ENCODE assay signal across 8 cellular contexts in genomic region chr10:124418726-124419501, GRCh38. TPM values are rescaled to one million over a fixed set of nuclear protein-coding genes. Genes with fewer than 3 reads are reported as not detected.
DNase-seq lines count a peak whose midpoint lies in the region; ATAC-seq and TF ChIP-seq lines count a peak whose summit lies in the region.

Gene OAT (minus strand): TSS chr10:124418923. CDS start chr10:124412171, 6,752 bp downstream.

- H3K36me3 Mint-ChIP-seq in GM23338 (ENCODE audit: low read depth) (no peaks in the 10 kb centered on the region), naive B cell (no peaks in the 10 kb centered on the region)
- H3K36me3 Mint-ChIP-seq in activated T-helper 17 cell treated with anti-CD3 and anti-CD28 coated beads, Interleukin-2, amount 50 U/mL, for 72 hours (ENCODE audit: low read depth), result no peaks in the 10 kb centered on the region
- H3K36me3 Mint-ChIP-seq in stimulated activated effector memory CD8-positive, alpha-beta T cell treated with anti-CD3 and anti-CD28 coated beads, Interleukin-12 subunit alpha, Interleukin-12 subunit beta, amount 100 ng/mL, for 72 hours, result no peaks in the 10 kb centered on the region

- peaks cover 21% of the 10 kb centered on the region for H4K20me1 ChIP-seq in GM23338 (replicated peaks; ENCODE audit: insufficient read depth)

- peaks cover 49% of the 10 kb centered on the region for H3K4me1 ChIP-seq in GM23338 (ENCODE audit: insufficient read depth)
- H3K4me1 ChIP-seq in RWPE2 (ENCODE audit: insufficient read depth, poor library complexity, severe bottlenecking), result peaks cover 6% of the 10 kb centered on the region

- H3K27me3 ChIP-seq in GM23338 (ENCODE audit: insufficient read depth) (0 out of 2 replicates have a peak, but pooled peaks cover 4% of the 10 kb centered on the region), RWPE2 (ENCODE audit: insufficient read depth, poor library complexity, severe bottlenecking) (no peaks in the 10 kb centered on the region)

- H3K4me3 ChIP-seq in GM23338 (peak within 1 kb of the TSS; percentile 78), LNCaP clone FGC (ENCODE audit: low read depth, low read length) (peak within 1 kb of the TSS; percentile 39), RWPE2 (ENCODE audit: severe bottlenecking) (peak within 1 kb of the TSS; percentile 78)

- H3K36me3 ChIP-seq in GM23338 (ENCODE audit: insufficient read depth) (no peaks in the 10 kb centered on the region; the same call in 1 of the 2 replicates), RWPE2 (ENCODE audit: low read depth) (no peaks in the 10 kb centered on the region)

- peaks cover 8% of the 10 kb centered on the region; the same call in 1 of the 2 replicates for H3F3A ChIP-seq in GM23338 (replicated peaks; ENCODE audit: low read depth)

- H3K27ac Mint-ChIP-seq in GM23338 (no peak within 1 kb of the TSS; the same call in 1 of the 2 replicates), naive B cell (peak within 1 kb of the TSS; percentile 67 to 95 (median 90))
- no peak within 1 kb of the TSS for H3K27ac Mint-ChIP-seq in activated T-helper 17 cell treated with anti-CD3 and anti-CD28 coated beads, Interleukin-2, amount 50 U/mL, for 72 hours
- peak within 1 kb of the TSS; percentile 29 for H3K27ac Mint-ChIP-seq in stimulated activated effector memory CD8-positive, alpha-beta T cell treated with anti-CD3 and anti-CD28 coated beads, Interleukin-12 subunit alpha, Interleukin-12 subunit beta, amount 100 ng/mL, for 72 hours

- TF ChIP-seq CTCF in GM23338 (conservative IDR thresholded peaks at IDR 0.05; ENCODE audit: low read depth in 2 of 2) (peak; percentile 14 to 44; a peak in 2 of 4 replicates), LNCaP clone FGC (IDR thresholded peaks at IDR 0.05; ENCODE audit: control insufficient read depth, extremely low read depth, insufficient read depth) (no peak), RWPE2 (IDR thresholded peaks at IDR 0.05; ENCODE audit: poor library complexity, severe bottlenecking) (no peak)

- H3K4me2 ChIP-seq in GM23338, result peak within 1 kb of the TSS; percentile 83

- peaks cover 22% of the 10 kb centered on the region for H3K27me3 Mint-ChIP-seq in GM23338 (ENCODE audit: insufficient read depth, low read depth, poor library complexity)
- H3K27me3 Mint-ChIP-seq in activated T-helper 17 cell treated with anti-CD3 and anti-CD28 coated beads, Interleukin-2, amount 50 U/mL, for 72 hours, result peaks cover 6% of the 10 kb centered on the region
- H3K27me3 Mint-ChIP-seq in naive B cell, result peaks cover 12 to 27% (median 12%) of the 10 kb centered on the region in 3 donors

- H3K9me3 Mint-ChIP-seq in GM23338 (no peaks in the 10 kb centered on the region), naive B cell (no peaks in the 10 kb centered on the region)
- H3K9me3 Mint-ChIP-seq in activated T-helper 17 cell treated with anti-CD3 and anti-CD28 coated beads, Interleukin-2, amount 50 U/mL, for 72 hours, result no peaks in the 10 kb centered on the region
- no peaks in the 10 kb centered on the region for H3K9me3 Mint-ChIP-seq in stimulated activated effector memory CD8-positive, alpha-beta T cell treated with anti-CD3 and anti-CD28 coated beads, Interleukin-12 subunit alpha, Interleukin-12 subunit beta, amount 100 ng/mL, for 72 hours

- H3K4me3 Mint-ChIP-seq in GM23338, result peak within 1 kb of the TSS; percentile 88
- H3K4me3 Mint-ChIP-seq in activated T-helper 17 cell treated with anti-CD3 and anti-CD28 coated beads, Interleukin-2, amount 50 U/mL, for 72 hours, result peak within 1 kb of the TSS; percentile 83
- peak within 1 kb of the TSS; percentile 78 to 95 (median 88) for H3K4me3 Mint-ChIP-seq in naive B cell
- H3K4me3 Mint-ChIP-seq in stimulated activated effector memory CD8-positive, alpha-beta T cell treated with anti-CD3 and anti-CD28 coated beads, Interleukin-12 subunit alpha, Interleukin-12 subunit beta, amount 100 ng/mL, for 72 hours, result peak within 1 kb of the TSS; percentile 68

- no peaks in the 10 kb centered on the region for H3K9me2 ChIP-seq in GM23338 (ENCODE audit: insufficient read depth)

- ATAC-seq in GM23338, result peak; percentile 90
- ATAC-seq in RWPE2 (ENCODE audit: low read depth), result peak; percentile 89
- ATAC-seq in activated T-helper 17 cell treated with anti-CD3 and anti-CD28 coated beads, Interleukin-2, amount 50 U/mL, for 72 hours (replicated peaks), result peak; percentile 98
- peak; percentile 94 to 95 for ATAC-seq in naive B cell (ENCODE audit: low read depth in 2 of 2)
- peak; percentile 96 for ATAC-seq in stimulated activated effector memory CD8-positive, alpha-beta T cell treated with anti-CD3 and anti-CD28 coated beads, Interleukin-12 subunit alpha, Interleukin-12 subunit beta, amount 100 ng/mL, for 72 hours

- H2AFZ ChIP-seq in GM23338, result peak within 1 kb of the TSS; percentile 93

- H3K79me2 ChIP-seq in GM23338 (replicated peaks; ENCODE audit: insufficient read depth), result peaks cover 37% of the 10 kb centered on the region

- DNase-seq in Daoy (ENCODE audit: low read depth) (peak; percentile 96), GM23338 (ENCODE audit: low spot score) (peak; percentile 100), LNCaP clone FGC (ENCODE audit: low read depth) (peak; percentile 74), RWPE2 (ENCODE audit: low spot score) (peak; percentile 95), fibroblast of gingiva (ENCODE audit: low read depth) (peak; percentile 92), naive B cell (peak; percentile 97)
- DNase-seq in stimulated activated effector memory CD8-positive, alpha-beta T cell treated with anti-CD3 and anti-CD28 coated beads, Interleukin-12 subunit alpha, Interleukin-12 subunit beta, amount 100 ng/mL, for 72 hours (ENCODE audit: low spot score in 2 of 2), result peak; percentile 87 to 96

- H3K4me1 Mint-ChIP-seq in GM23338, result peaks cover 38% of the 10 kb centered on the region
- H3K4me1 Mint-ChIP-seq in activated T-helper 17 cell treated with anti-CD3 and anti-CD28 coated beads, Interleukin-2, amount 50 U/mL, for 72 hours, result peaks cover 4% of the 10 kb centered on the region
- H3K4me1 Mint-ChIP-seq in naive B cell, result peaks cover 4 to 22% (median 13%) of the 10 kb centered on the region in 3 donors
- H3K4me1 Mint-ChIP-seq in stimulated activated effector memory CD8-positive, alpha-beta T cell treated with anti-CD3 and anti-CD28 coated beads, Interleukin-12 subunit alpha, Interleukin-12 subunit beta, amount 100 ng/mL, for 72 hours, result peaks cover 11% of the 10 kb centered on the region

- H3K27ac ChIP-seq in GM23338 (ENCODE audit: low read depth) (0 out of 2 replicates have a peak within 1 kb of the TSS, but pooled peaks have one; percentile 60), RWPE2 (ENCODE audit: poor library complexity, severe bottlenecking) (peak within 1 kb of the TSS; percentile 47)

- H3K9me3 ChIP-seq in RWPE2 (ENCODE audit: severe bottlenecking), result no peaks in the 10 kb centered on the region

TF ChIP-seq in GM23338, 12 proteins besides CTCF, POLR2A, EP300 and RAD21:
- TF ChIP-seq POLR2AphosphoS5 (IDR thresholded peaks at IDR 0.05; ENCODE audit: low read depth) (peak; percentile 99), CREB1 (CRISPR knock-in tag; IDR thresholded peaks at IDR 0.05; ENCODE audit: low read depth) (peak; percentile 84), NANOG (IDR thresholded peaks at IDR 0.05; ENCODE audit: borderline replicate concordance) (no peak)
- TF ChIP-seq, protein P1, sequence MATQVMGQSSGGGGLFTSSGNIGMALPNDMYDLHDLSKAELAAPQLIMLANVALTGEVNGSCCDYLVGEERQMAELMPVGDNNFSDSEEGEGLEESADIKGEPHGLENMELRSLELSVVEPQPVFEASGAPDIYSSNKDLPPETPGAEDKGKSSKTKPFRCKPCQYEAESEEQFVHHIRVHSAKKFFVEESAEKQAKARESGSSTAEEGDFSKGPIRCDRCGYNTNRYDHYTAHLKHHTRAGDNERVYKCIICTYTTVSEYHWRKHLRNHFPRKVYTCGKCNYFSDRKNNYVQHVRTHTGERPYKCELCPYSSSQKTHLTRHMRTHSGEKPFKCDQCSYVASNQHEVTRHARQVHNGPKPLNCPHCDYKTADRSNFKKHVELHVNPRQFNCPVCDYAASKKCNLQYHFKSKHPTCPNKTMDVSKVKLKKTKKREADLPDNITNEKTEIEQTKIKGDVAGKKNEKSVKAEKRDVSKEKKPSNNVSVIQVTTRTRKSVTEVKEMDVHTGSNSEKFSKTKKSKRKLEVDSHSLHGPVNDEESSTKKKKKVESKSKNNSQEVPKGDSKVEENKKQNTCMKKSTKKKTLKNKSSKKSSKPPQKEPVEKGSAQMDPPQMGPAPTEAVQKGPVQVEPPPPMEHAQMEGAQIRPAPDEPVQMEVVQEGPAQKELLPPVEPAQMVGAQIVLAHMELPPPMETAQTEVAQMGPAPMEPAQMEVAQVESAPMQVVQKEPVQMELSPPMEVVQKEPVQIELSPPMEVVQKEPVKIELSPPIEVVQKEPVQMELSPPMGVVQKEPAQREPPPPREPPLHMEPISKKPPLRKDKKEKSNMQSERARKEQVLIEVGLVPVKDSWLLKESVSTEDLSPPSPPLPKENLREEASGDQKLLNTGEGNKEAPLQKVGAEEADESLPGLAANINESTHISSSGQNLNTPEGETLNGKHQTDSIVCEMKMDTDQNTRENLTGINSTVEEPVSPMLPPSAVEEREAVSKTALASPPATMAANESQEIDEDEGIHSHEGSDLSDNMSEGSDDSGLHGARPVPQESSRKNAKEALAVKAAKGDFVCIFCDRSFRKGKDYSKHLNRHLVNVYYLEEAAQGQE (IDR thresholded peaks at IDR 0.05; ENCODE audit: unreplicated experiment), result no peak

RNA-seq across cellular contexts. Expression of gene OAT, which starts in this region (rescaled TPM):
- total RNA-seq in Daoy (2014; rRNA removed; shearing (Covaris generic)), result 90.5 and 101 TPM in 2 replicates
- 139 and 158 TPM in 2 replicates for total RNA-seq in GM23338 (2014; rRNA removed; shearing (Covaris generic))
- polyA plus RNA-seq in GM23338 (2016; fragmentation: Nextera tagmentation; extraction: Ambion mirVana) (131 and 136 TPM in 2 replicates), naive B cell (ENCODE audit: low read depth in 6 of 6) (10 to 100 TPM; 44.1 to 93.7 (median 54.1) TPM)
- total RNA-seq in activated T-helper 17 cell treated with anti-CD3 and anti-CD28 coated beads, Interleukin-2, amount 50 U/mL, for 72 hours, result 10 to 100 TPM; 21.0 to 35.6 TPM

Comparison
In these comparisons a context has a peak if more than half of its experiments do, and no peak if none do; other contexts are left out.
1. Peak in every context shown above with its lines: DNase-seq, ATAC-seq, H3K4me3 ChIP-seq and H3K27ac ChIP-seq.
2. H3K27ac Mint-ChIP-seq: peak in naive B cell (6 of 6) and stimulated activated effector memory CD8-positive, alpha-beta T cell treated with anti-CD3 and anti-CD28 coated beads, Interleukin-12 subunit alpha, Interleukin-12 subunit beta, amount 100 ng/mL, for 72 hours (single experiment); none in GM23338 (single experiment) and activated T-helper 17 cell treated with anti-CD3 and anti-CD28 coated beads, Interleukin-2, amount 50 U/mL, for 72 hours (single experiment).
3. CTCF ChIP-seq: peak in GM23338 (2 of 2); none in LNCaP clone FGC (single experiment) and RWPE2 (single experiment).